ENCODE assay signal across 8 cellular contexts in genomic region chr3:114384558-114384903, GRCh38.
DNase-seq lines count a peak whose midpoint lies in the region; ATAC-seq and TF ChIP-seq lines count a peak whose summit lies in the region.

No MANE protein-coding gene starts in this region.

- H3K9me3 ChIP-seq in adrenal gland (replicated peaks in 1 of 3): no peaks in the 10 kb centered on the region

- no peak overlapping the region for H3K27ac Mint-ChIP-seq in activated CD4-positive, alpha-beta T cell treated with anti-CD3 and anti-CD28 coated beads for 36 hours
- H3K27ac Mint-ChIP-seq in immature natural killer cell: no peak overlapping the region

- H3K4me1 Mint-ChIP-seq in activated CD4-positive, alpha-beta T cell treated with anti-CD3 and anti-CD28 coated beads for 36 hours: peaks cover 14% of the 10 kb centered on the region
- peaks cover 19 to 27% of the 10 kb centered on the region in 2 donors for H3K4me1 Mint-ChIP-seq in immature natural killer cell

- no peaks in the 10 kb centered on the region for H3K9me3 Mint-ChIP-seq in activated CD4-positive, alpha-beta T cell treated with anti-CD3 and anti-CD28 coated beads for 36 hours (ENCODE audit: low read depth)
- H3K9me3 Mint-ChIP-seq in immature natural killer cell: peaks cover 0 to 3% (median 0%) of the 10 kb centered on the region in 6 donors

- 48 to 57% (median 50%) methylated on average over 4 of the region's 4 CpGs for WGBS in adrenal gland, 4 donors

- POLR2A ChIA-PET in activated CD4-positive, alpha-beta T cell treated with anti-CD3 and anti-CD28 coated beads for 36 hours (lab: Charles Lee): no interaction called here

- no peak for TF ChIP-seq CTCF in adrenal gland (IDR thresholded peaks at IDR 0.05)

- no peak for TF ChIP-seq POLR2A in adrenal gland (IDR thresholded peaks at IDR 0.05)

- peaks cover 5 to 35% of the 10 kb centered on the region in 2 donors for H3K4me1 ChIP-seq in adrenal gland (replicated peaks in 1 of 2)

- H3K36me3 Mint-ChIP-seq in activated CD4-positive, alpha-beta T cell treated with anti-CD3 and anti-CD28 coated beads for 36 hours (ENCODE audit: low read depth): peaks cover 5% of the 10 kb centered on the region
- no peaks in the 10 kb centered on the region for H3K36me3 Mint-ChIP-seq in immature natural killer cell

- ATAC-seq in activated CD4-positive, alpha-beta T cell treated with anti-CD3 and anti-CD28 coated beads for 36 hours: no peak
- no peak for ATAC-seq in GM18861 (IDR thresholded peaks at IDR 0.05; ENCODE audit: unreplicated experiment)

- intact Hi-C loops in activated CD4-positive, alpha-beta T cell treated with anti-CD3 and anti-CD28 coated beads for 36 hours (cut with DNase I, micrococcal nuclease): loop anchor here (1.0 to 10.0 kb wide), 8 partner anchors 28 to 1430 kb away; no protein-coding TSS in a partner anchor
- intact Hi-C loops in adrenal gland (cut with DNase I): no loop called here

- CTCF ChIA-PET in activated CD4-positive, alpha-beta T cell treated with anti-CD3 and anti-CD28 coated beads for 36 hours (lab: Charles Lee): interaction anchor here (0.5 to 6.7 kb wide), 19 partner anchors 9 to 1334 kb away, joined by 3 to 89 read pairs (median 5); no protein-coding TSS in a partner anchor

- H3K36me3 ChIP-seq in adrenal gland (replicated peaks in 1 of 2): peaks cover 0 to 12% of the 10 kb centered on the region in 2 donors

- no peak for DNase-seq in activated CD4-positive, alpha-beta T cell treated with anti-CD3 and anti-CD28 coated beads for 36 hours
- DNase-seq in activated CD4-positive, alpha-beta T cell treated with anti-CD3 and anti-CD28 coated beads for 48 hours: no peak
- DNase-seq in adrenal gland: no peak
- no peak for DNase-seq in immature natural killer cell
- no peak for DNase-seq in NCI-H1092 (lab: John Stamatoyannopoulos, UW)
- DNase-seq in HT-29 (ENCODE audit: low spot score): no peak

- H3K27ac ChIP-seq in adrenal gland: peak overlapping the region in 4 of 5 donors; percentile 52 to 89 (median 67)
- peak overlapping the region; percentile 82 for H3K27ac ChIP-seq in temporal lobe (ENCODE audit: low read depth, low read length)

- H3K27me3 Mint-ChIP-seq in activated CD4-positive, alpha-beta T cell treated with anti-CD3 and anti-CD28 coated beads for 36 hours: no peaks in the 10 kb centered on the region
- H3K27me3 Mint-ChIP-seq in immature natural killer cell (ENCODE audit: low read depth in 3 of 3): peaks cover 3 to 6% (median 6%) of the 10 kb centered on the region in 3 donors

- peak overlapping the region; percentile 53 for H3K4me3 Mint-ChIP-seq in activated CD4-positive, alpha-beta T cell treated with anti-CD3 and anti-CD28 coated beads for 36 hours
- H3K4me3 Mint-ChIP-seq in immature natural killer cell: peak overlapping the region; percentile 82 to 96 (median 88)

- peak overlapping the region in 2 of 4 donors; percentile 11 to 44 for H3K4me3 ChIP-seq in adrenal gland

- H3K27me3 ChIP-seq in adrenal gland: no peaks in the 10 kb centered on the region

Comparison
In these comparisons a context has a peak if more than half of its experiments do, and no peak if none do; other contexts are left out.
1. intact Hi-C loops: an anchor here in activated CD4-positive, alpha-beta T cell treated with anti-CD3 and anti-CD28 coated beads for 36 hours (1.0 to 10.0 kb wide); none called in adrenal gland.